23 cellular contexts compared by ENCODE assay signal in genomic region chr1:78427506-78427905, GRCh38.
"Had no signal": no experiment of that assay in that cellular context is flagged by ENCODE, and none has a peak within 500 bp of the region (broad histone marks: within the 10 kb centered on the region; RNA-seq: fewer than 3 reads in every experiment).

No MANE protein-coding gene starts in this region.

- H3K36me3 ChIP-seq: esophagus muscularis mucosa, heart right ventricle, neural progenitor cell, right lobe of liver, tibial artery had no signal

- ATAC-seq: body of pancreas; heart right ventricle; left lobe of liver; naive thymus-derived CD8-positive, alpha-beta T cell; right lobe of liver; stimulated activated effector memory CD8-positive, alpha-beta T cell treated with anti-CD3 and anti-CD28 coated beads, Interleukin-12 subunit alpha, Interleukin-12 subunit beta, amount 100 ng/mL, for 72 hours; stimulated activated naive CD8-positive, alpha-beta T cell treated with anti-CD3 and anti-CD28 coated beads, Interleukin-15, amount 100 ng/mL, for 72 hours; T-helper 17 cell had no signal

- H3K9me3 Mint-ChIP-seq: activated CD4-positive, alpha-beta memory T cell treated with anti-CD3 and anti-CD28 coated beads for 36 hours; mesothelial cell of epicardium; neural progenitor cell had no signal

- H3K4me3 ChIP-seq: body of pancreas, esophagus muscularis mucosa, heart right ventricle, lung, neural progenitor cell, right lobe of liver, tibial artery had no signal

- H3K4me3 Mint-ChIP-seq: activated CD4-positive, alpha-beta memory T cell treated with anti-CD3 and anti-CD28 coated beads for 36 hours; mesothelial cell of epicardium; naive thymus-derived CD8-positive, alpha-beta T cell; neural progenitor cell; stimulated activated effector memory CD8-positive, alpha-beta T cell treated with anti-CD3 and anti-CD28 coated beads, Interleukin-12 subunit alpha, Interleukin-12 subunit beta, amount 100 ng/mL, for 72 hours; stimulated activated naive CD8-positive, alpha-beta T cell treated with anti-CD3 and anti-CD28 coated beads, Interleukin-15, amount 100 ng/mL, for 72 hours; T-helper 17 cell had no signal

- H3K27ac ChIP-seq: body of pancreas, esophagus muscularis mucosa, heart right ventricle, right lobe of liver, tibial artery had no signal

- H3K4me1 Mint-ChIP-seq: naive thymus-derived CD8-positive, alpha-beta T cell; stimulated activated effector memory CD8-positive, alpha-beta T cell treated with anti-CD3 and anti-CD28 coated beads, Interleukin-12 subunit alpha, Interleukin-12 subunit beta, amount 100 ng/mL, for 72 hours; stimulated activated naive CD8-positive, alpha-beta T cell treated with anti-CD3 and anti-CD28 coated beads, Interleukin-15, amount 100 ng/mL, for 72 hours; T-helper 17 cell had no signal

- H3K27me3 Mint-ChIP-seq: activated CD4-positive, alpha-beta memory T cell treated with anti-CD3 and anti-CD28 coated beads for 36 hours; T-helper 17 cell had no signal

- H3K27ac Mint-ChIP-seq: activated CD4-positive, alpha-beta memory T cell treated with anti-CD3 and anti-CD28 coated beads for 36 hours; naive thymus-derived CD8-positive, alpha-beta T cell; stimulated activated effector memory CD8-positive, alpha-beta T cell treated with anti-CD3 and anti-CD28 coated beads, Interleukin-12 subunit alpha, Interleukin-12 subunit beta, amount 100 ng/mL, for 72 hours; stimulated activated naive CD8-positive, alpha-beta T cell treated with anti-CD3 and anti-CD28 coated beads, Interleukin-15, amount 100 ng/mL, for 72 hours; T-helper 17 cell had no signal

- H3K9me3 ChIP-seq: body of pancreas, esophagus muscularis mucosa, heart right ventricle, right lobe of liver, tibial artery had no signal

- DNase-seq: activated CD4-positive, alpha-beta memory T cell treated with anti-CD3 and anti-CD28 coated beads for 36 hours; activated CD4-positive, alpha-beta T cell treated with anti-CD3 and anti-CD28 coated beads for 48 hours; activated CD4-positive, CD25-positive, alpha-beta regulatory T cell; activated naive CD4-positive, alpha-beta T cell treated with Interleukin-2 at 50 U/mL for 16 hours; activated T-cell treated with anti-CD3 and anti-CD28 coated beads, Interleukin-2, amount 50 U/mL, for 48 hours; anterior cingulate cortex; body of pancreas; caudate nucleus; heart right ventricle; naive thymus-derived CD8-positive, alpha-beta T cell; posterior cingulate gyrus; right lobe of liver; small intestine; stimulated activated CD4-positive, alpha-beta T cell treated with anti-CD3 and anti-CD28 coated beads, Interleukin-2, amount 100 ng/mL, for 24 hours; stimulated activated naive CD8-positive, alpha-beta T cell treated with anti-CD3 and anti-CD28 coated beads, Interleukin-15, amount 100 ng/mL, for 72 hours; T-helper 17 cell; tibial artery had no signal

- H3K27me3 ChIP-seq: body of pancreas, esophagus muscularis mucosa, heart right ventricle, neural progenitor cell, right lobe of liver, tibial artery had no signal

- H3K4me1 ChIP-seq: body of pancreas, esophagus muscularis mucosa, heart right ventricle, right lobe of liver, tibial artery had no signal

- H3K36me3 Mint-ChIP-seq: activated CD4-positive, alpha-beta memory T cell treated with anti-CD3 and anti-CD28 coated beads for 36 hours; mesothelial cell of epicardium; naive thymus-derived CD8-positive, alpha-beta T cell; neural progenitor cell; stimulated activated effector memory CD8-positive, alpha-beta T cell treated with anti-CD3 and anti-CD28 coated beads, Interleukin-12 subunit alpha, Interleukin-12 subunit beta, amount 100 ng/mL, for 72 hours had no signal
